In genomic region chr7:6533893-6534804, GRCh38 we compare ENCODE assay signal across 12 cellular contexts. TPM values are rescaled to one million over a fixed set of nuclear protein-coding genes. Genes with fewer than 3 reads are reported as not detected.
A peak's percentile ranks its signal among the peaks of the same experiment; 100 is the strongest.
DNase-seq lines count a peak whose midpoint lies in the region; ATAC-seq and TF ChIP-seq lines count a peak whose summit lies in the region.
"Had no signal": no experiment of that assay in that cellular context is flagged by ENCODE, and none has a peak within 500 bp of the region (broad histone marks: within the 10 kb centered on the region; RNA-seq: fewer than 3 reads in every experiment).

No MANE protein-coding gene starts in this region.

- H3K4me1 ChIP-seq in left lung (peaks cover 5 to 20% of the 10 kb centered on the region in 2 donors), tibial artery (peaks cover 0 to 22% (median 13%) of the 10 kb centered on the region in 4 donors)

- H3K36me3 ChIP-seq in left lung (no peaks in the 10 kb centered on the region), tibial artery (no peaks in the 10 kb centered on the region)
- H3K36me3 ChIP-seq: upper lobe of right lung had no signal

- ATAC-seq in HG02870 (IDR thresholded peaks at IDR 0.05; ENCODE audit: unreplicated experiment) (peak; percentile 38), left lung (no peak)
- ATAC-seq: SK-N-SH treated with all-trans-retinoic acid at 6 μM for 48 hours, upper lobe of right lung had no signal

- H3K27ac ChIP-seq in left lung: no peak overlapping the region
- no peak overlapping the region for H3K27ac ChIP-seq in tibial artery
- H3K27ac ChIP-seq: upper lobe of right lung had no signal

- H3K9me3 ChIP-seq in left lung: no peaks in the 10 kb centered on the region
- H3K9me3 ChIP-seq in tibial artery: no peaks in the 10 kb centered on the region
- H3K9me3 ChIP-seq: upper lobe of right lung had no signal

- no peak overlapping the region for H3K4me3 ChIP-seq in left lung
- no peak overlapping the region for H3K4me3 ChIP-seq in tibial artery
- H3K4me3 ChIP-seq: upper lobe of right lung had no signal

- DNase-seq in DMS53 (lab: John Stamatoyannopoulos, UW) (peak; percentile 55), DMS53 treated with DMSO at 0.1 percent for 48 hours (lab: John Stamatoyannopoulos, UW; ENCODE audit: unreplicated experiment) (no peak), left lung (no peak), tibial artery (no peak), NCI-H69 (lab: John Stamatoyannopoulos, UW) (no peak)
- DNase-seq in activated T-helper 9 cell treated with anti-CD3 and anti-CD28 coated beads, Interleukin-2, amount 50 U/mL, for 16 hours (ENCODE audit: low read depth): peak; percentile 18
- DNase-seq in stimulated activated CD8-positive, alpha-beta memory T cell treated with anti-CD3 and anti-CD28 coated beads, Interleukin-15, amount 100 ng/mL, for 48 hours (ENCODE audit: low read depth in 2 of 2): peak; percentile 44 to 48
- DNase-seq: H9, NCI-H1105, upper lobe of right lung had no signal

- H3K27me3 ChIP-seq in left lung (peaks cover 40 to 93% of the 10 kb centered on the region in 2 donors), tibial artery (peaks cover 0 to 87% of the 10 kb centered on the region in 2 donors)

- intact Hi-C loops in left lung (cut with DNase I): no loop called here
- intact Hi-C loops in tibial artery (cut with DNase I; ENCODE audit: low total_unique reads): no loop called here

- TF ChIP-seq CTCF in left lung (IDR thresholded peaks at IDR 0.05) (no peak), tibial artery (IDR thresholded peaks at IDR 0.05) (no peak)

RNA-seq across cellular contexts. Expression of gene GRID2IP, which starts 17.1 kb away (rescaled TPM):
- total RNA-seq in left lung: under 1 TPM; 0.21 to 0.35 TPM

RNA-seq across cellular contexts. Expression of gene ZDHHC4, which starts 43.1 kb away (rescaled TPM):
- 10 to 100 TPM; 54.5 to 60.2 TPM for total RNA-seq in left lung

RNA-seq across cellular contexts. Expression of gene KDELR2, which starts 50.2 kb away (rescaled TPM):
- 100 to 1,000 TPM; 214 to 240 TPM for total RNA-seq in left lung

RNA-seq across cellular contexts. Expression of gene INTS15, which starts 55.7 kb away (rescaled TPM):
- 10 to 100 TPM; 30.2 to 31.5 TPM for total RNA-seq in left lung

Comparison
In these comparisons a context has a peak if more than half of its experiments do, and no peak if none do; other contexts are left out.
1. DNase-seq: peak in DMS53 (single experiment), activated T-helper 9 cell treated with anti-CD3 and anti-CD28 coated beads, Interleukin-2, amount 50 U/mL, for 16 hours (single experiment) and stimulated activated CD8-positive, alpha-beta memory T cell treated with anti-CD3 and anti-CD28 coated beads, Interleukin-15, amount 100 ng/mL, for 48 hours (2 of 2); none in DMS53 treated with DMSO at 0.1 percent for 48 hours (single experiment), left lung (0 of 2), tibial artery (0 of 2) and NCI-H69 (single experiment).